8 cellular contexts compared by ENCODE assay signal in the genomic region with DNA sequence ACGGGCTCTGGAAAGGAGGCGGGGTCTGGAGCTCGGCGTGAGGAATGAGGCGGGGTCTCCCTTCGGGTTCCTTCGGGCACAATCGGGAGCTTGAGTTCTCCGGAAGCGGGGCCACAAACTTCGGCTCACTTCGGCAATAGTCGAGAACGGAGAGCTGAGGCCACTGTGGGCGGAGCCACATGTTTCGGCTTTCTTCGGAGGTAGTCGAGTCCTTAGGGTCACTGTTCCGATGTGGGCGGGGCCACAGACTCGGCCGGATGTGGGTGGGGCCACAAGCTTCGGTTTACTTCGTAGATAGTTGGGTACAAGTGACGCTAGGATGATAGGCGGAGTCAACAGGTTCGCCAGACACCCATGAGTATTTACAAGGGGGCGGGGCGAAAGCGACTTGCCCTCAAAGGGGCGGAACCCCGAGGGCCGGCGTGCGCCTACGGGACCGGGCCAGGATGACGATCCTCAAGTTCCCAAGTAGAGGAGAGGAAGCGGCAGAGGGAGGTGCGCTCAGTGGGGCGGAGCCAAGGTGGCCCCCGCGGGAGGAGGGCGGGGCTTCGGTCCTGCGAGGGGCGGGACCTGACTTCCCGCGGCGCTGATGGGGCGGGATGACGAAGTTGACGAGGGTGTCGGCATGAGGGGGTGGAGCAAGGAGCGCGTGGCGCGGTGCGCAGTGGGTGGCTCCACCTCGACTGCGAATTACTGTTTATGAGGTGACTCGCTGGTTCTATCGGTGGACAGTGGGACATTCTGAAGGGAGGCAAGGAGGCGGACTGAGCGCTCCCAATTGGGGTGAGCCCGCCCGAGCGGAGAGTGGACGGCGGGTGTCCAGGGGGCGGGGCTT. TPM values are rescaled to one million over a fixed set of nuclear protein-coding genes. Genes with fewer than 3 reads are reported as not detected.
DNase-seq lines count a peak whose midpoint lies in the region; ATAC-seq, FAIRE-seq and TF ChIP-seq lines count a peak whose summit lies in the region.

No MANE protein-coding gene starts in this region.

- peak; percentile 99 for FAIRE-seq in HepG2 (lab: Jason Lieb, UNC)

- peak; percentile 81 to 84 for TF ChIP-seq POLR2A in HepG2 (IDR thresholded peaks at IDR 0.05; ENCODE audit: insufficient read depth in 1 of 2, low read depth in 2 of 2, low read length in 2 of 2)

- H3K9me3 Mint-ChIP-seq in CD4-positive, CD25-positive, alpha-beta regulatory T cell = no peaks in the 10 kb centered on the region
- no peaks in the 10 kb centered on the region for H3K9me3 Mint-ChIP-seq in activated CD4-positive, alpha-beta memory T cell treated with anti-CD3 and anti-CD28 coated beads for 36 hours

- H3K4me3 Mint-ChIP-seq in CD4-positive, CD25-positive, alpha-beta regulatory T cell = peak overlapping the region; percentile 95 to 97 (median 96)
- peak overlapping the region; percentile 85 for H3K4me3 Mint-ChIP-seq in activated CD4-positive, alpha-beta memory T cell treated with anti-CD3 and anti-CD28 coated beads for 36 hours

- no peaks in the 10 kb centered on the region for H4K20me1 ChIP-seq in HepG2 (ENCODE audit: insufficient read depth, low read length)

- peak overlapping the region; percentile 100 for H3K27ac ChIP-seq in CD4-positive, CD25-positive, alpha-beta regulatory T cell (ENCODE audit: insufficient read depth, low read length, poor library complexity, severe bottlenecking)
- H3K27ac ChIP-seq in HepG2 (ENCODE audit: extremely low read length, insufficient read depth, low read length) = peak overlapping the region; percentile 96

- H3K9me3 ChIP-seq in CD4-positive, CD25-positive, alpha-beta regulatory T cell (ENCODE audit: control insufficient read depth in 2 of 2, low read length in 2 of 2) = no peaks in the 10 kb centered on the region
- H3K9me3 ChIP-seq in HepG2 (ENCODE audit: low read length) = no peaks in the 10 kb centered on the region

- H3K79me2 ChIP-seq in HepG2 (ENCODE audit: insufficient read depth, low read length) = peaks cover 28% of the 10 kb centered on the region

- ATAC-seq in CD4-positive, CD25-positive, alpha-beta regulatory T cell (ENCODE audit: low read depth in 2 of 2) = peak; percentile 59 to 61
- peak; percentile 44 for ATAC-seq in GM19452 (IDR thresholded peaks at IDR 0.05; ENCODE audit: unreplicated experiment)
- peak; percentile 36 for ATAC-seq in HG03575 (IDR thresholded peaks at IDR 0.05; ENCODE audit: extremely low read depth, insufficient number of reproducible peaks, low FRiP score, unreplicated experiment)
- ATAC-seq in HepG2 = peak; percentile 66

- peak; percentile 100 for DNase-seq in CD4-positive, CD25-positive, alpha-beta regulatory T cell
- DNase-seq in NCI-H82 (lab: John Stamatoyannopoulos, UW) (peak; percentile 100), dermis microvascular lymphatic vessel endothelial cell (ENCODE audit: low read depth in 2 of 2) (peak; percentile 100), HepG2 (ENCODE audit: low spot score) (peak; percentile 100)
- peak; percentile 100 for DNase-seq in activated CD4-positive, alpha-beta memory T cell treated with anti-CD3 and anti-CD28 coated beads for 36 hours
- DNase-seq in stimulated activated CD4-positive, alpha-beta T cell treated with anti-CD3 and anti-CD28 coated beads, Interleukin-2, amount 100 ng/mL, for 48 hours = peak; percentile 99 to 100

- H3K4me2 ChIP-seq in HepG2 (ENCODE audit: low read depth, low read length) = peak overlapping the region; percentile 95

- peaks cover 0 to 55% (median 26%) of the 10 kb centered on the region in 4 donors for H3K4me1 Mint-ChIP-seq in CD4-positive, CD25-positive, alpha-beta regulatory T cell
- H3K4me1 Mint-ChIP-seq in activated CD4-positive, alpha-beta memory T cell treated with anti-CD3 and anti-CD28 coated beads for 36 hours (ENCODE audit: low read depth) = peaks cover 31% of the 10 kb centered on the region

- POLR2A ChIA-PET in activated CD4-positive, alpha-beta memory T cell treated with anti-CD3 and anti-CD28 coated beads for 36 hours (lab: Charles Lee) = interaction anchor here (0.9 to 7.8 kb wide), 12 partner anchors 10 to 322 kb away, joined by 3 to 103 read pairs (median 8); a partner anchor contains a TSS
- POLR2A ChIA-PET in HepG2 (lab: Yijun Ruan, JAX) = interaction anchor here (0.6 to 4.9 kb wide), 28 partner anchors 12 to 1465 kb away, joined by 3 to 306 read pairs (median 4); a partner anchor contains a TSS

- H3K9ac ChIP-seq in HepG2 (ENCODE audit: insufficient read depth, low read depth, low read length) = peak overlapping the region; percentile 92

- TF ChIP-seq RAD21 in HepG2 (CRISPR knock-in tag; IDR thresholded peaks at IDR 0.05) = no peak

- no peak for TF ChIP-seq EP300 in HepG2 (IDR thresholded peaks at IDR 0.05; ENCODE audit: low read depth in 2 of 2, low read length in 2 of 2)
- TF ChIP-seq EP300 in HepG2 (CRISPR knock-in tag; IDR thresholded peaks at IDR 0.05; ENCODE audit: borderline replicate concordance) = no peak

- no peak overlapping the region for H2AFZ ChIP-seq in HepG2 (ENCODE audit: low read length)

- H3K27ac Mint-ChIP-seq in CD4-positive, CD25-positive, alpha-beta regulatory T cell = peak overlapping the region; percentile 99 to 100 (median 99)
- peak overlapping the region; percentile 99 for H3K27ac Mint-ChIP-seq in activated CD4-positive, alpha-beta memory T cell treated with anti-CD3 and anti-CD28 coated beads for 36 hours

- H3K36me3 Mint-ChIP-seq in CD4-positive, CD25-positive, alpha-beta regulatory T cell = peaks cover 5% of the 10 kb centered on the region
- H3K36me3 Mint-ChIP-seq in activated CD4-positive, alpha-beta memory T cell treated with anti-CD3 and anti-CD28 coated beads for 36 hours = peaks cover 29% of the 10 kb centered on the region

- intact Hi-C loops in activated CD4-positive, alpha-beta memory T cell treated with anti-CD3 and anti-CD28 coated beads for 36 hours (cut with micrococcal nuclease) = loop anchor here (1.0 to 5.0 kb wide), 7 partner anchors 10 to 1462 kb away; a partner anchor contains a TSS
- intact Hi-C loops in HepG2 (cut with micrococcal nuclease; ENCODE audit: unreplicated experiment) = loop anchor here (2.0 to 5.0 kb wide), 2 partner anchors 21 to 42 kb away; no protein-coding TSS in a partner anchor

- H3K4me3 ChIP-seq in CD4-positive, CD25-positive, alpha-beta regulatory T cell (ENCODE audit: low read depth, low read length) = peak overlapping the region; percentile 69
- peak overlapping the region; percentile 73 to 88 (median 74) for H3K4me3 ChIP-seq in HepG2 (replicated peaks in 1 of 3; ENCODE audit: insufficient read depth in 1 of 3, low read depth in 2 of 3, low read length in 3 of 3)

- no peaks in the 10 kb centered on the region for H3K27me3 ChIP-seq in CD4-positive, CD25-positive, alpha-beta regulatory T cell (ENCODE audit: control insufficient read depth, insufficient read depth, low read length)
- H3K27me3 ChIP-seq in HepG2 (ENCODE audit: control insufficient read depth in 1 of 2, insufficient read depth in 2 of 2, low read length in 2 of 2) = no peaks in the 10 kb centered on the region

- CTCF ChIA-PET in activated CD4-positive, alpha-beta memory T cell treated with anti-CD3 and anti-CD28 coated beads for 36 hours (lab: Charles Lee) = interaction anchor here (0.8 to 2.3 kb wide), 12 partner anchors 11 to 78 kb away, joined by 3 to 12 read pairs (median 6); a partner anchor contains a TSS
- CTCF ChIA-PET in HepG2 (lab: Yijun Ruan, JAX; ENCODE audit: low intra/inter-chr PET ratio, low total read pairs) = interaction anchor here (2.0 kb wide), 1 partner anchor 42 kb away, joined by 7 read pairs; no protein-coding TSS in a partner anchor

- WGBS in HepG2 (ENCODE audit: low lambda C conversion rate) = 1% methylated on average over 47 of the region's 71 CpGs

- no TSS peak for BruUV-seq in HepG2 (replicated peaks; lab: Mats Ljungman, UMichigan)

- in situ Hi-C loops in HepG2 (cut with HindIII; ENCODE audit: extremely low pct_ligation_motif_present, low pct_unique_long_range_greater_than_20kb) = no loop called here

- TF ChIP-seq CTCF in HepG2 (CRISPR knock-in tag; IDR thresholded peaks at IDR 0.05) = no peak

- H3K36me3 ChIP-seq in CD4-positive, CD25-positive, alpha-beta regulatory T cell (ENCODE audit: control insufficient read depth, insufficient read depth, low read length) = peaks cover 7% of the 10 kb centered on the region
- H3K36me3 ChIP-seq in HepG2 (replicated peaks in 1 of 2; ENCODE audit: control insufficient read depth in 1 of 2, insufficient read depth in 2 of 2, low read length in 2 of 2) = peaks cover 6 to 25% of the 10 kb centered on the region in 2 experiments; a peak in 4 of 5 replicates

- H3K27me3 Mint-ChIP-seq in CD4-positive, CD25-positive, alpha-beta regulatory T cell = no peaks in the 10 kb centered on the region
- H3K27me3 Mint-ChIP-seq in activated CD4-positive, alpha-beta memory T cell treated with anti-CD3 and anti-CD28 coated beads for 36 hours = no peaks in the 10 kb centered on the region

- peaks cover 26% of the 10 kb centered on the region for H3K4me1 ChIP-seq in CD4-positive, CD25-positive, alpha-beta regulatory T cell (ENCODE audit: control insufficient read depth, insufficient read depth, low read length, poor library complexity, severe bottlenecking)
- H3K4me1 ChIP-seq in HepG2 (ENCODE audit: insufficient read depth, low read length) = peaks cover 40% of the 10 kb centered on the region

RNA-seq across cellular contexts. Expression of a gene that starts 0.5 kb away (rescaled TPM):
- 25.8 TPM for total RNA-seq in CD4-positive, CD25-positive, alpha-beta regulatory T cell
- polyA plus RNA-seq in CD4-positive, CD25-positive, alpha-beta regulatory T cell = 10 to 100 TPM; 10.8 to 17.2 (median 15.0) TPM
- total RNA-seq in activated CD4-positive, alpha-beta memory T cell treated with anti-CD3 and anti-CD28 coated beads for 36 hours = 100 to 1,000 TPM; 107 to 112 TPM
- total RNA-seq in dermis microvascular lymphatic vessel endothelial cell = 10.1 and 20.5 TPM in 2 replicates
- total RNA-seq in HepG2 (2016; rRNA removed; fragmentation: Illumina TruSeq; extraction: Trizol) = 9.0 and 22.2 TPM in 2 replicates
- total RNA-seq in HepG2 (2016; cell fraction: cytosol; rRNA removed; fragmentation: Illumina TruSeq; extraction: Trizol; ENCODE audit: low read depth) = 6.0 and 7.0 TPM in 2 replicates
- 9.8 and 24.6 TPM in 2 replicates for total RNA-seq in HepG2 (2016; cell fraction: insoluble cytoplasmic fraction; rRNA removed; fragmentation: Illumina TruSeq; extraction: Trizol)
- 10.9 and 16.4 TPM in 2 replicates for total RNA-seq in HepG2 (2016; cell fraction: membrane; rRNA removed; fragmentation: Illumina TruSeq; extraction: Trizol)
- 22.1 and 22.7 TPM in 2 replicates for total RNA-seq in HepG2 (2016; cell fraction: nucleus; rRNA removed; fragmentation: Illumina TruSeq; extraction: Trizol)
- 25.5 and 42.2 TPM in 2 replicates for polyA plus RNA-seq in HepG2 (2011; rRNA removed)
- 14.0 and 19.6 TPM in 2 replicates for polyA plus RNA-seq in HepG2 (2011; cell fraction: cytosol; rRNA removed)
- polyA plus RNA-seq in HepG2 (2011; cell fraction: nucleus; rRNA removed) = 62.9 and 70.0 TPM in 2 replicates
- polyA plus RNA-seq in HepG2 (2012) = 26.2 and 43.9 TPM in 2 replicates
- 5.9 and 6.3 TPM in 2 replicates for polyA plus RNA-seq in HepG2 (2016; cell fraction: cytosol; fragmentation: Illumina TruSeq; extraction: Trizol; ENCODE audit: low read depth)
- polyA plus RNA-seq in HepG2 (2016; cell fraction: insoluble cytoplasmic fraction; fragmentation: Illumina TruSeq; extraction: Trizol; ENCODE audit: low read depth) = 14.0 and 15.8 TPM in 2 replicates
- polyA plus RNA-seq in HepG2 (2016; cell fraction: membrane; fragmentation: Illumina TruSeq; extraction: Trizol; ENCODE audit: low read depth) = 15.2 and 15.3 TPM in 2 replicates
- polyA plus RNA-seq in HepG2 (2016; cell fraction: nucleus; fragmentation: Illumina TruSeq; extraction: Trizol; ENCODE audit: insufficient read depth, low read depth) = 55.8 and 59.3 TPM in 2 replicates
- 43.8 and 78.6 TPM in 2 replicates for polyA minus RNA-seq in HepG2 (2011; rRNA and poly(A)+ RNA removed; ENCODE audit: low replicate concordance)
- polyA minus RNA-seq in HepG2 (2011; cell fraction: cytosol; rRNA and poly(A)+ RNA removed) = 25.2 and 27.9 TPM in 2 replicates
- 11.7 and 13.1 TPM in 2 replicates for polyA minus RNA-seq in HepG2 (2011; cell fraction: nucleus; rRNA and poly(A)+ RNA removed)

RNA-seq across cellular contexts. Expression of a gene that starts 1.2 kb away (rescaled TPM):
- total RNA-seq in CD4-positive, CD25-positive, alpha-beta regulatory T cell = 10.1 TPM
- 10 to 100 TPM; 36.6 to 55.5 (median 49.7) TPM for polyA plus RNA-seq in CD4-positive, CD25-positive, alpha-beta regulatory T cell
- 10 to 100 TPM; 15.5 to 16.3 TPM for total RNA-seq in activated CD4-positive, alpha-beta memory T cell treated with anti-CD3 and anti-CD28 coated beads for 36 hours
- total RNA-seq in dermis microvascular lymphatic vessel endothelial cell (45.4 and 50.3 TPM in 2 replicates), HepG2 (2016; rRNA removed; fragmentation: Illumina TruSeq; extraction: Trizol) (64.8 and 65.4 TPM in 2 replicates)
- 15.4 and 16.0 TPM in 2 replicates for total RNA-seq in HepG2 (2016; cell fraction: cytosol; rRNA removed; fragmentation: Illumina TruSeq; extraction: Trizol; ENCODE audit: low read depth)
- total RNA-seq in HepG2 (2016; cell fraction: insoluble cytoplasmic fraction; rRNA removed; fragmentation: Illumina TruSeq; extraction: Trizol) = 63.3 and 68.4 TPM in 2 replicates
- 33.2 and 37.1 TPM in 2 replicates for total RNA-seq in HepG2 (2016; cell fraction: membrane; rRNA removed; fragmentation: Illumina TruSeq; extraction: Trizol)
- 20.1 and 23.9 TPM in 2 replicates for total RNA-seq in HepG2 (2016; cell fraction: nucleus; rRNA removed; fragmentation: Illumina TruSeq; extraction: Trizol)
- polyA plus RNA-seq in HepG2 (2011; rRNA removed) = 55.1 and 62.6 TPM in 2 replicates
- polyA plus RNA-seq in HepG2 (2011; cell fraction: cytosol; rRNA removed) = 64.8 and 96.9 TPM in 2 replicates
- polyA plus RNA-seq in HepG2 (2011; cell fraction: nucleus; rRNA removed) = 39.4 and 39.7 TPM in 2 replicates
- polyA plus RNA-seq in HepG2 (2012) = 36.9 and 37.0 TPM in 2 replicates
- polyA plus RNA-seq in HepG2 (2016; cell fraction: cytosol; fragmentation: Illumina TruSeq; extraction: Trizol; ENCODE audit: low read depth) = 19.8 and 21.5 TPM in 2 replicates
- polyA plus RNA-seq in HepG2 (2016; cell fraction: insoluble cytoplasmic fraction; fragmentation: Illumina TruSeq; extraction: Trizol; ENCODE audit: low read depth) = 66.3 and 66.4 TPM in 2 replicates
- 28.2 and 30.6 TPM in 2 replicates for polyA plus RNA-seq in HepG2 (2016; cell fraction: membrane; fragmentation: Illumina TruSeq; extraction: Trizol; ENCODE audit: low read depth)
- polyA plus RNA-seq in HepG2 (2016; cell fraction: nucleus; fragmentation: Illumina TruSeq; extraction: Trizol; ENCODE audit: insufficient read depth, low read depth) = 31.1 and 43.4 TPM in 2 replicates
- 43.3 and 70.9 TPM in 2 replicates for polyA minus RNA-seq in HepG2 (2011; rRNA and poly(A)+ RNA removed; ENCODE audit: low replicate concordance)
- polyA minus RNA-seq in HepG2 (2011; cell fraction: cytosol; rRNA and poly(A)+ RNA removed) = 29.5 and 30.6 TPM in 2 replicates
- 10.3 and 10.7 TPM in 2 replicates for polyA minus RNA-seq in HepG2 (2011; cell fraction: nucleus; rRNA and poly(A)+ RNA removed)

RNA-seq across cellular contexts. Expression of a gene that starts 10.8 kb away (rescaled TPM):
- total RNA-seq in CD4-positive, CD25-positive, alpha-beta regulatory T cell = 1,161 TPM
- polyA plus RNA-seq in CD4-positive, CD25-positive, alpha-beta regulatory T cell = 1,000 to 10,000 TPM in 2 of 4 donors, 100 to 1,000 TPM in 2; 756 to 1,075 (median 892) TPM
- total RNA-seq in activated CD4-positive, alpha-beta memory T cell treated with anti-CD3 and anti-CD28 coated beads for 36 hours = 1,000 to 10,000 TPM; 1,595 to 1,653 TPM
- total RNA-seq in dermis microvascular lymphatic vessel endothelial cell = 2,300 and 2,729 TPM in 2 replicates
- 1,411 and 1,450 TPM in 2 replicates for total RNA-seq in HepG2 (2016; rRNA removed; fragmentation: Illumina TruSeq; extraction: Trizol)
- total RNA-seq in HepG2 (2016; cell fraction: cytosol; rRNA removed; fragmentation: Illumina TruSeq; extraction: Trizol; ENCODE audit: low read depth) = 1,847 and 2,095 TPM in 2 replicates
- 1,493 and 1,495 TPM in 2 replicates for total RNA-seq in HepG2 (2016; cell fraction: insoluble cytoplasmic fraction; rRNA removed; fragmentation: Illumina TruSeq; extraction: Trizol)
- total RNA-seq in HepG2 (2016; cell fraction: membrane; rRNA removed; fragmentation: Illumina TruSeq; extraction: Trizol) = 2,859 and 2,975 TPM in 2 replicates
- total RNA-seq in HepG2 (2016; cell fraction: nucleus; rRNA removed; fragmentation: Illumina TruSeq; extraction: Trizol) = 574 and 605 TPM in 2 replicates
- polyA plus RNA-seq in HepG2 (2011; rRNA removed) = 2,903 and 3,161 TPM in 2 replicates
- polyA plus RNA-seq in HepG2 (2011; cell fraction: cytosol; rRNA removed) = 3,446 and 4,669 TPM in 2 replicates
- 1,154 and 1,198 TPM in 2 replicates for polyA plus RNA-seq in HepG2 (2011; cell fraction: nucleus; rRNA removed)
- polyA plus RNA-seq in HepG2 (2012) = 2,294 and 3,529 TPM in 2 replicates
- 2,882 and 3,077 TPM in 2 replicates for polyA plus RNA-seq in HepG2 (2016; cell fraction: cytosol; fragmentation: Illumina TruSeq; extraction: Trizol; ENCODE audit: low read depth)
- 1,450 and 1,632 TPM in 2 replicates for polyA plus RNA-seq in HepG2 (2016; cell fraction: insoluble cytoplasmic fraction; fragmentation: Illumina TruSeq; extraction: Trizol; ENCODE audit: low read depth)
- 3,325 and 3,445 TPM in 2 replicates for polyA plus RNA-seq in HepG2 (2016; cell fraction: membrane; fragmentation: Illumina TruSeq; extraction: Trizol; ENCODE audit: low read depth)
- polyA plus RNA-seq in HepG2 (2016; cell fraction: nucleus; fragmentation: Illumina TruSeq; extraction: Trizol; ENCODE audit: insufficient read depth, low read depth) = 1,079 and 1,215 TPM in 2 replicates
- 647 and 719 TPM in 2 replicates for polyA minus RNA-seq in HepG2 (2011; rRNA and poly(A)+ RNA removed; ENCODE audit: low replicate concordance)
- 352 and 390 TPM in 2 replicates for polyA minus RNA-seq in HepG2 (2011; cell fraction: cytosol; rRNA and poly(A)+ RNA removed)
- polyA minus RNA-seq in HepG2 (2011; cell fraction: nucleus; rRNA and poly(A)+ RNA removed) = 215 and 249 TPM in 2 replicates

RNA-seq across cellular contexts. Expression of a gene that starts 16.9 kb away (rescaled TPM):
- 1.1 TPM for total RNA-seq in CD4-positive, CD25-positive, alpha-beta regulatory T cell
- polyA plus RNA-seq in CD4-positive, CD25-positive, alpha-beta regulatory T cell = under 1 TPM in 3 of 4 donors, not detected in 1; 0.42 to 0.60 (median 0.49) TPM
- total RNA-seq in activated CD4-positive, alpha-beta memory T cell treated with anti-CD3 and anti-CD28 coated beads for 36 hours = under 1 TPM; 0.26 to 0.27 TPM
- total RNA-seq in dermis microvascular lymphatic vessel endothelial cell = 0.25 TPM in 1 of 2 replicates, not detected in the other
- total RNA-seq in HepG2 (2016; rRNA removed; fragmentation: Illumina TruSeq; extraction: Trizol) = 0.24 TPM in 1 of 2 replicates, not detected in the other
- not detected in 2 replicates for total RNA-seq in HepG2 (2016; cell fraction: cytosol; rRNA removed; fragmentation: Illumina TruSeq; extraction: Trizol; ENCODE audit: low read depth)
- 0.15 TPM in 1 of 2 replicates, not detected in the other for total RNA-seq in HepG2 (2016; cell fraction: insoluble cytoplasmic fraction; rRNA removed; fragmentation: Illumina TruSeq; extraction: Trizol)
- total RNA-seq in HepG2 (2016; cell fraction: membrane; rRNA removed; fragmentation: Illumina TruSeq; extraction: Trizol) = 0.41 TPM in 1 of 2 replicates, not detected in the other
- total RNA-seq in HepG2 (2016; cell fraction: nucleus; rRNA removed; fragmentation: Illumina TruSeq; extraction: Trizol) = not detected in 2 replicates
- 0.13 and 0.35 TPM in 2 replicates for polyA plus RNA-seq in HepG2 (2011; rRNA removed)
- 0.08 and 0.15 TPM in 2 replicates for polyA plus RNA-seq in HepG2 (2011; cell fraction: cytosol; rRNA removed)
- polyA plus RNA-seq in HepG2 (2011; cell fraction: nucleus; rRNA removed) = 1.8 and 1.9 TPM in 2 replicates
- 0.41 and 0.86 TPM in 2 replicates for polyA plus RNA-seq in HepG2 (2012)
- 0.26 TPM in 1 of 2 replicates, not detected in the other for polyA plus RNA-seq in HepG2 (2016; cell fraction: cytosol; fragmentation: Illumina TruSeq; extraction: Trizol; ENCODE audit: low read depth)
- polyA plus RNA-seq in HepG2 (2016; cell fraction: insoluble cytoplasmic fraction; fragmentation: Illumina TruSeq; extraction: Trizol; ENCODE audit: low read depth) = not detected in 2 replicates
- 0.10 and 0.50 TPM in 2 replicates for polyA plus RNA-seq in HepG2 (2016; cell fraction: membrane; fragmentation: Illumina TruSeq; extraction: Trizol; ENCODE audit: low read depth)
- 0.73 TPM in 1 of 2 replicates, not detected in the other for polyA plus RNA-seq in HepG2 (2016; cell fraction: nucleus; fragmentation: Illumina TruSeq; extraction: Trizol; ENCODE audit: insufficient read depth, low read depth)
- 0.12 and 0.35 TPM in 2 replicates for polyA minus RNA-seq in HepG2 (2011; rRNA and poly(A)+ RNA removed; ENCODE audit: low replicate concordance)
- not detected in 2 replicates for polyA minus RNA-seq in HepG2 (2011; cell fraction: cytosol; rRNA and poly(A)+ RNA removed)
- polyA minus RNA-seq in HepG2 (2011; cell fraction: nucleus; rRNA and poly(A)+ RNA removed) = 0.87 TPM in 1 of 2 replicates, not detected in the other

RNA-seq across cellular contexts. Expression of a gene that starts 30.4 kb away (rescaled TPM):
- 9.3 TPM for total RNA-seq in CD4-positive, CD25-positive, alpha-beta regulatory T cell
- 10 to 100 TPM; 12.2 to 17.5 (median 13.8) TPM for polyA plus RNA-seq in CD4-positive, CD25-positive, alpha-beta regulatory T cell
- total RNA-seq in activated CD4-positive, alpha-beta memory T cell treated with anti-CD3 and anti-CD28 coated beads for 36 hours = 1 to 10 TPM; 4.7 to 5.3 TPM
- total RNA-seq in dermis microvascular lymphatic vessel endothelial cell (4.4 TPM in 2 replicates), HepG2 (2016; rRNA removed; fragmentation: Illumina TruSeq; extraction: Trizol) (3.8 and 4.0 TPM in 2 replicates)
- total RNA-seq in HepG2 (2016; cell fraction: cytosol; rRNA removed; fragmentation: Illumina TruSeq; extraction: Trizol; ENCODE audit: low read depth) = 1.9 and 2.2 TPM in 2 replicates
- 4.3 and 4.8 TPM in 2 replicates for total RNA-seq in HepG2 (2016; cell fraction: insoluble cytoplasmic fraction; rRNA removed; fragmentation: Illumina TruSeq; extraction: Trizol)
- total RNA-seq in HepG2 (2016; cell fraction: membrane; rRNA removed; fragmentation: Illumina TruSeq; extraction: Trizol) = 1.6 and 1.8 TPM in 2 replicates
- 2.2 and 2.7 TPM in 2 replicates for total RNA-seq in HepG2 (2016; cell fraction: nucleus; rRNA removed; fragmentation: Illumina TruSeq; extraction: Trizol)
- polyA plus RNA-seq in HepG2 (2011; rRNA removed) = 1.8 and 2.0 TPM in 2 replicates
- 2.1 and 2.4 TPM in 2 replicates for polyA plus RNA-seq in HepG2 (2011; cell fraction: cytosol; rRNA removed)
- 1.8 and 2.0 TPM in 2 replicates for polyA plus RNA-seq in HepG2 (2011; cell fraction: nucleus; rRNA removed)
- 2.6 TPM in 2 replicates for polyA plus RNA-seq in HepG2 (2012)
- polyA plus RNA-seq in HepG2 (2016; cell fraction: cytosol; fragmentation: Illumina TruSeq; extraction: Trizol; ENCODE audit: low read depth) = 1.6 TPM in 2 replicates
- polyA plus RNA-seq in HepG2 (2016; cell fraction: insoluble cytoplasmic fraction; fragmentation: Illumina TruSeq; extraction: Trizol; ENCODE audit: low read depth) = 4.4 and 4.9 TPM in 2 replicates
- 1.0 TPM in 2 replicates for polyA plus RNA-seq in HepG2 (2016; cell fraction: membrane; fragmentation: Illumina TruSeq; extraction: Trizol; ENCODE audit: low read depth)
- polyA plus RNA-seq in HepG2 (2016; cell fraction: nucleus; fragmentation: Illumina TruSeq; extraction: Trizol; ENCODE audit: insufficient read depth, low read depth) = 2.7 and 3.1 TPM in 2 replicates
- 0.40 and 0.48 TPM in 2 replicates for polyA minus RNA-seq in HepG2 (2011; rRNA and poly(A)+ RNA removed; ENCODE audit: low replicate concordance)
- polyA minus RNA-seq in HepG2 (2011; cell fraction: cytosol; rRNA and poly(A)+ RNA removed) = 0.79 and 1.1 TPM in 2 replicates
- 1.7 and 1.9 TPM in 2 replicates for polyA minus RNA-seq in HepG2 (2011; cell fraction: nucleus; rRNA and poly(A)+ RNA removed)

Comparison
In these comparisons a context has a peak if more than half of its experiments do, and no peak if none do; other contexts are left out.
1. Peak in every context shown above with its lines: DNase-seq, ATAC-seq, H3K4me3 ChIP-seq and H3K27ac ChIP-seq.